Comparison of ENCODE assay signal across 10 cellular contexts in genomic region chr11:93727985-93728791, GRCh38. TPM values are rescaled to one million over a fixed set of nuclear protein-coding genes. Genes with fewer than 3 reads are reported as not detected.
DNase-seq lines count a peak whose midpoint lies in the region; ATAC-seq, FAIRE-seq and TF ChIP-seq lines count a peak whose summit lies in the region.
"Had no signal": no experiment of that assay in that cellular context is flagged by ENCODE, and none has a peak within 500 bp of the region (broad histone marks: within the 10 kb centered on the region; RNA-seq: fewer than 3 reads in every experiment).

No MANE protein-coding gene starts in this region.

- FAIRE-seq in endothelial cell of umbilical vein (lab: Jason Lieb, UNC): no peak
- FAIRE-seq: urothelium cell line had no signal

- CTCF ChIA-PET in endothelial cell of umbilical vein (lab: Charles Lee): no interaction called here

- no peak for ATAC-seq in GM18870 (IDR thresholded peaks at IDR 0.05; ENCODE audit: unreplicated experiment)

- H3K9ac ChIP-seq in SK-N-MC (ENCODE audit: insufficient read length) (no peak overlapping the region), endothelial cell of umbilical vein (replicated peaks; ENCODE audit: extremely low read depth, insufficient read depth, low read length) (no peak overlapping the region), mesendoderm (ENCODE audit: low read length) (no peak overlapping the region)

- no peak overlapping the region for H3K18ac ChIP-seq in mesendoderm (ENCODE audit: low read length)

- H4K8ac ChIP-seq in mesendoderm (ENCODE audit: low read depth, low read length): no peak overlapping the region

- H2BK5ac ChIP-seq in mesendoderm (ENCODE audit: low read length): no peak overlapping the region

- H3K9me2 ChIP-seq in DOHH2 (replicated peaks; ENCODE audit: control insufficient read depth, low read length): no peaks in the 10 kb centered on the region

- no peak overlapping the region for H2BK120ac ChIP-seq in mesendoderm (ENCODE audit: low read depth, low read length)

- intact Hi-C loops in endothelial cell of umbilical vein (cut with micrococcal nuclease): no loop called here

- H3K4ac ChIP-seq in mesendoderm (ENCODE audit: low read depth, low read length): no peak overlapping the region

- peaks cover 89% of the 10 kb centered on the region for H3F3A ChIP-seq in DOHH2 (ENCODE audit: control insufficient read depth, insufficient read depth)

- no peak overlapping the region for H3K56ac ChIP-seq in mesendoderm (ENCODE audit: low read length)

- H3K4me1 ChIP-seq in DOHH2 (ENCODE audit: control insufficient read depth, low read length) (no peaks in the 10 kb centered on the region), endothelial cell of umbilical vein (ENCODE audit: control insufficient read depth, extremely low read depth, insufficient read depth, low read length) (no peaks in the 10 kb centered on the region), mesendoderm (ENCODE audit: control insufficient read depth, low read depth, low read length) (no peaks in the 10 kb centered on the region)

- BruUV-seq in endothelial cell of umbilical vein (replicated peaks; lab: Mats Ljungman, UMichigan): no TSS peak

- WGBS in mesendoderm (ENCODE audit: extremely low coverage, insufficient coverage, low lambda C conversion rate): no CpG with 5 or more reads among the region's 4 CpGs

- no peaks in the 10 kb centered on the region for H3K27me3 ChIP-seq in DOHH2 (ENCODE audit: control insufficient read depth, low read length)
- H3K27me3 ChIP-seq in endothelial cell of umbilical vein (ENCODE audit: control insufficient read depth in 2 of 2, insufficient read depth in 2 of 2, low read length in 2 of 2): no peaks in the 10 kb centered on the region
- no peaks in the 10 kb centered on the region for H3K27me3 ChIP-seq in mesendoderm (ENCODE audit: insufficient read depth, low read length, poor library complexity)

- H2BK15ac ChIP-seq in mesendoderm (replicated peaks; ENCODE audit: low read depth): no peak overlapping the region

- dilution Hi-C loops in endothelial cell of umbilical vein (cut with MboI; ENCODE audit: extremely low pct_ligation_motif_present, low sequenced_read_pairs): no loop called here

- no peaks in the 10 kb centered on the region for H3K79me1 ChIP-seq in mesendoderm (ENCODE audit: low read length)

- no peak overlapping the region for H3K4me3 ChIP-seq in DOHH2 (ENCODE audit: low read length)
- no peak overlapping the region for H3K4me3 ChIP-seq in SK-N-MC
- H3K4me3 ChIP-seq in endothelial cell of umbilical vein (replicated peaks in 1 of 3; ENCODE audit: insufficient read depth in 1 of 3, low read depth in 1 of 3, low read length in 3 of 3): no peak overlapping the region
- no peak overlapping the region for H3K4me3 ChIP-seq in mesendoderm (ENCODE audit: low read length)

- POLR2A ChIA-PET in endothelial cell of umbilical vein (lab: Charles Lee): interaction anchor here (1.2 to 2.3 kb wide), 2 partner anchors 8 to 13 kb away, joined by 5 to 6 read pairs; partner anchors contain the start of genes C11orf54 and TAF1D

- H3K23ac ChIP-seq in mesendoderm (ENCODE audit: low read length): no peak overlapping the region

- H3K9me1 ChIP-seq in endothelial cell of umbilical vein (replicated peaks; ENCODE audit: control insufficient read depth, extremely low read depth, insufficient read depth, low read length): no peaks in the 10 kb centered on the region

- no peak overlapping the region for H2AFZ ChIP-seq in endothelial cell of umbilical vein (ENCODE audit: low read depth, low read length)

- H4K20me1 ChIP-seq in DOHH2 (ENCODE audit: control insufficient read depth, insufficient read depth, low read depth, low read length): peaks cover 18% of the 10 kb centered on the region
- H4K20me1 ChIP-seq in endothelial cell of umbilical vein (replicated peaks; ENCODE audit: control insufficient read depth, extremely low read depth, insufficient read depth, low read length): no peaks in the 10 kb centered on the region

- peak; percentile 28 for TF ChIP-seq POLR2A in endothelial cell of umbilical vein (IDR thresholded peaks at IDR 0.05; ENCODE audit: low read depth, low read length)

- H4K5ac ChIP-seq in mesendoderm (ENCODE audit: low read length): no peak overlapping the region

- DNase-seq in SK-N-MC (ENCODE audit: low read depth, low spot score) (no peak), endothelial cell of umbilical vein (ENCODE audit: low read depth, low spot score) (no peak), mesendoderm (no peak), retina (no peak), hepatic stellate cell (ENCODE audit: low spot score) (no peak)
- DNase-seq: activated CD4-positive, alpha-beta T cell treated with anti-CD3 and anti-CD28 coated beads, Interleukin-2, amount 50 U/mL, for 1 hour had no signal

- H3K9me3 ChIP-seq in DOHH2 (ENCODE audit: control insufficient read depth, insufficient read depth, low read length): no peaks in the 10 kb centered on the region
- no peaks in the 10 kb centered on the region for H3K9me3 ChIP-seq in SK-N-MC (ENCODE audit: low read depth, low read length)
- H3K9me3 ChIP-seq in endothelial cell of umbilical vein (replicated peaks; ENCODE audit: control insufficient read depth, insufficient read depth, low read length): no peaks in the 10 kb centered on the region

- peak overlapping the region; percentile 33; the same call in 1 of the 2 replicates for H3K27ac ChIP-seq in 22Rv1
- peak overlapping the region; percentile 20 for H3K27ac ChIP-seq in DOHH2 (ENCODE audit: low read depth, low read length)
- H3K27ac ChIP-seq in SK-N-MC: peak overlapping the region; percentile 77
- no peak overlapping the region for H3K27ac ChIP-seq in endothelial cell of umbilical vein (ENCODE audit: insufficient read depth, low read depth, low read length)
- no peak overlapping the region for H3K27ac ChIP-seq in mesendoderm (ENCODE audit: low read depth, low read length)

- H3K4me2 ChIP-seq in DOHH2 (ENCODE audit: low read length): no peak overlapping the region
- H3K4me2 ChIP-seq in endothelial cell of umbilical vein (ENCODE audit: insufficient read depth, low read length): no peak overlapping the region
- no peak overlapping the region for H3K4me2 ChIP-seq in mesendoderm (ENCODE audit: low read length)

- H3K36me3 ChIP-seq in DOHH2 (ENCODE audit: control insufficient read depth, low read length) (peaks cover 91% of the 10 kb centered on the region), SK-N-MC (ENCODE audit: insufficient read depth, low read length) (peaks cover 92% of the 10 kb centered on the region), endothelial cell of umbilical vein (ENCODE audit: control insufficient read depth in 2 of 2, extremely low read depth in 1 of 2, insufficient read depth in 2 of 2, low read length in 2 of 2) (peaks cover 16 to 58% of the 10 kb centered on the region in 2 experiments), mesendoderm (ENCODE audit: control insufficient read depth, insufficient read depth, low read length) (peaks cover 2% of the 10 kb centered on the region)

- H2AK5ac ChIP-seq in mesendoderm (ENCODE audit: low read length): no peak overlapping the region

- peaks cover 2% of the 10 kb centered on the region; the same call in 1 of the 2 replicates for H3K79me2 ChIP-seq in DOHH2 (ENCODE audit: control insufficient read depth, low read length)
- peaks cover 7% of the 10 kb centered on the region for H3K79me2 ChIP-seq in endothelial cell of umbilical vein (ENCODE audit: control insufficient read depth, insufficient read depth, low read length)
- no peaks in the 10 kb centered on the region for H3K79me2 ChIP-seq in mesendoderm (ENCODE audit: control insufficient read depth, insufficient read depth, low read length)

- no peak for TF ChIP-seq CTCF in 22Rv1 (IDR thresholded peaks at IDR 0.05)
- TF ChIP-seq CTCF in DOHH2 (IDR thresholded peaks at IDR 0.05; ENCODE audit: low read depth, low read length, poor library complexity, severe bottlenecking): no peak
- no peak for TF ChIP-seq CTCF in endothelial cell of umbilical vein (IDR thresholded peaks at IDR 0.05; ENCODE audit: extremely low read depth in 1 of 2, insufficient read depth in 1 of 2, low read depth in 1 of 2, low read length in 2 of 2)

TF ChIP-seq in endothelial cell of umbilical vein, 7 proteins besides CTCF, POLR2A, EP300 and RAD21:
- no peak for TF ChIP-seq JUN (IDR thresholded peaks at IDR 0.05; ENCODE audit: borderline replicate concordance, insufficient read depth, insufficient read length, low read depth)

RNA-seq across cellular contexts. Expression of gene TAF1D, which starts 13.1 kb away (rescaled TPM):
- 172 and 181 TPM in 2 replicates for total RNA-seq in endothelial cell of umbilical vein
- 39.7 and 60.7 TPM in 2 replicates for polyA plus RNA-seq in endothelial cell of umbilical vein
- 74.3 and 83.3 TPM in 2 replicates for polyA plus RNA-seq in endothelial cell of umbilical vein (2011; cell fraction: cytosol; rRNA removed)
- 322 and 436 TPM in 2 replicates for polyA plus RNA-seq in endothelial cell of umbilical vein (2011; cell fraction: nucleus; rRNA removed)
- polyA plus RNA-seq in endothelial cell of umbilical vein (2012): 155 and 190 TPM in 2 replicates
- polyA minus RNA-seq in endothelial cell of umbilical vein: 49.6 and 68.3 TPM in 2 replicates
- polyA minus RNA-seq in endothelial cell of umbilical vein (2011; cell fraction: cytosol; rRNA and poly(A)+ RNA removed): 96.9 TPM
- 205 and 310 TPM in 2 replicates for polyA minus RNA-seq in endothelial cell of umbilical vein (2011; cell fraction: nucleus; rRNA and poly(A)+ RNA removed)
- polyA plus RNA-seq in mesendoderm (2013, experiment 1 of 2): 238 TPM
- polyA plus RNA-seq in mesendoderm (2013, experiment 2 of 2): 235 TPM

RNA-seq across cellular contexts. Expression of gene C11orf54, which starts 13.3 kb away (rescaled TPM):
- total RNA-seq in endothelial cell of umbilical vein: 17.7 and 18.7 TPM in 2 replicates
- 3.2 and 4.2 TPM in 2 replicates for polyA plus RNA-seq in endothelial cell of umbilical vein
- polyA plus RNA-seq in endothelial cell of umbilical vein (2011; cell fraction: cytosol; rRNA removed): 6.3 and 8.2 TPM in 2 replicates
- polyA plus RNA-seq in endothelial cell of umbilical vein (2011; cell fraction: nucleus; rRNA removed): 14.7 and 14.9 TPM in 2 replicates
- 17.4 and 20.8 TPM in 2 replicates for polyA plus RNA-seq in endothelial cell of umbilical vein (2012)
- 3.5 and 5.0 TPM in 2 replicates for polyA minus RNA-seq in endothelial cell of umbilical vein
- 9.7 TPM for polyA minus RNA-seq in endothelial cell of umbilical vein (2011; cell fraction: cytosol; rRNA and poly(A)+ RNA removed)
- 6.6 and 10.0 TPM in 2 replicates for polyA minus RNA-seq in endothelial cell of umbilical vein (2011; cell fraction: nucleus; rRNA and poly(A)+ RNA removed)
- polyA plus RNA-seq in mesendoderm (2013, experiment 1 of 2): 7.6 TPM
- polyA plus RNA-seq in mesendoderm (2013, experiment 2 of 2): 8.1 TPM

RNA-seq across cellular contexts. Expression of gene MED17, which starts 55.9 kb away (rescaled TPM):
- total RNA-seq in endothelial cell of umbilical vein: 33.5 and 40.6 TPM in 2 replicates
- polyA plus RNA-seq in endothelial cell of umbilical vein: 9.8 and 11.3 TPM in 2 replicates
- 11.0 and 11.7 TPM in 2 replicates for polyA plus RNA-seq in endothelial cell of umbilical vein (2011; cell fraction: cytosol; rRNA removed)
- polyA plus RNA-seq in endothelial cell of umbilical vein (2011; cell fraction: nucleus; rRNA removed): 43.2 and 49.1 TPM in 2 replicates
- polyA plus RNA-seq in endothelial cell of umbilical vein (2012): 21.4 and 27.4 TPM in 2 replicates
- 18.1 and 20.4 TPM in 2 replicates for polyA minus RNA-seq in endothelial cell of umbilical vein
- 24.5 TPM for polyA minus RNA-seq in endothelial cell of umbilical vein (2011; cell fraction: cytosol; rRNA and poly(A)+ RNA removed)
- 58.9 and 59.8 TPM in 2 replicates for polyA minus RNA-seq in endothelial cell of umbilical vein (2011; cell fraction: nucleus; rRNA and poly(A)+ RNA removed)
- polyA plus RNA-seq in mesendoderm (2013, experiment 1 of 2): 22.5 TPM
- 21.6 TPM for polyA plus RNA-seq in mesendoderm (2013, experiment 2 of 2)

Comparison
In these comparisons a context has a peak if more than half of its experiments do, and no peak if none do; other contexts are left out.
1. H3K27ac ChIP-seq: peak in 22Rv1 (single experiment), DOHH2 (single experiment) and SK-N-MC (single experiment); none in endothelial cell of umbilical vein (single experiment) and mesendoderm (single experiment).